ENCODE assay signal across 18 cellular contexts in genomic region chr1:182569939-182570610, GRCh38. TPM values are rescaled to one million over a fixed set of nuclear protein-coding genes. Genes with fewer than 3 reads are reported as not detected.
A peak's percentile ranks its signal among the peaks of the same experiment; 100 is the strongest.
DNase-seq lines count a peak whose midpoint lies in the region; ATAC-seq and TF ChIP-seq lines count a peak whose summit lies in the region.
"Had no signal": no experiment of that assay in that cellular context is flagged by ENCODE, and none has a peak within 500 bp of the region (broad histone marks: within the 10 kb centered on the region; RNA-seq: fewer than 3 reads in every experiment).

No MANE protein-coding gene starts in this region.

- H3K4me1 ChIP-seq in OCI-LY7 (ENCODE audit: insufficient read depth, low read length, poor library complexity, severe bottlenecking) (peaks cover 41% of the 10 kb centered on the region), hepatocyte (ENCODE audit: insufficient read depth) (peaks cover 2% of the 10 kb centered on the region)

- H3K4me3 ChIP-seq in OCI-LY7 (ENCODE audit: low read depth, low read length, poor library complexity, severe bottlenecking) (no peak overlapping the region), hepatocyte (no peak overlapping the region)
- H3K4me3 ChIP-seq: SK-N-MC had no signal

- ATAC-seq in stimulated activated naive B cell treated with anti-CD40 and anti-IgM and Interleukin-4, amounts not matched to agents 10 μg/mL and 1 μg/mL and 100 μg/mL, for 72 hours (replicated peaks), result peak; percentile 43 to 55
- ATAC-seq in GM19328 (IDR thresholded peaks at IDR 0.05; ENCODE audit: unreplicated experiment) (no peak), GM19463 (IDR thresholded peaks at IDR 0.05; ENCODE audit: unreplicated experiment) (no peak)

- BruUV-seq in OCI-LY7 (replicated peaks; lab: Mats Ljungman, UMichigan), result no TSS peak

- H3K9me3 Mint-ChIP-seq in stimulated activated naive B cell treated with anti-CD40 and anti-IgM and Interleukin-4, amounts not matched to agents 10 μg/mL and 1 μg/mL and 100 μg/mL, for 72 hours, result no peaks in the 10 kb centered on the region

- intact Hi-C loops in OCI-LY7 (cut with micrococcal nuclease; ENCODE audit: unreplicated experiment), result loop anchor here (10.0 kb wide), 1 partner anchor 125 kb away; no protein-coding TSS in a partner anchor

- POLR2A ChIA-PET in OCI-LY7 (lab: Charles Lee), result interaction anchor here (0.7 to 2.5 kb wide), 6 partner anchors 18 to 540 kb away, joined by 3 to 11 read pairs (median 4); no protein-coding TSS in a partner anchor

- peak overlapping the region; percentile 56 for H3K4me2 ChIP-seq in OCI-LY7 (ENCODE audit: low read length)
- no peak overlapping the region for H3K4me2 ChIP-seq in hepatocyte

- DNase-seq in NCI-H2227 treated with DMSO at 0.1 percent for 48 hours (lab: John Stamatoyannopoulos, UW) (peak; percentile 6), NCI-H2227 (lab: John Stamatoyannopoulos, UW; ENCODE audit: unreplicated experiment) (no peak), OCI-LY7 (ENCODE audit: low spot score) (peak; percentile 6), hepatocyte (ENCODE audit: low spot score) (no peak), HuH-7 (ENCODE audit: low spot score) (no peak)
- no peak for DNase-seq in stimulated activated naive B cell treated with anti-CD40 and anti-IgM and Interleukin-4, amounts not matched to agents 10 μg/mL and 1 μg/mL and 100 μg/mL, for 72 hours
- DNase-seq: 8988T, DMS79 treated with DMSO at 0.1 percent for 48 hours, H7, NCI-H187, NCI-H774, Right ventricle myocardium superior, T-helper 1 cell had no signal

- H3K27ac Mint-ChIP-seq in stimulated activated naive B cell treated with anti-CD40 and anti-IgM and Interleukin-4, amounts not matched to agents 10 μg/mL and 1 μg/mL and 100 μg/mL, for 72 hours, result no peak overlapping the region
- H3K27ac Mint-ChIP-seq: IgD-negative memory B cell had no signal

- peaks cover 13% of the 10 kb centered on the region; the same call in 1 of the 2 replicates for H3K9me3 ChIP-seq in OCI-LY7 (ENCODE audit: low read length)
- H3K9me3 ChIP-seq in hepatocyte (ENCODE audit: low read depth), result no peaks in the 10 kb centered on the region

- H3K79me2 ChIP-seq in OCI-LY7 (ENCODE audit: insufficient read depth, low read depth, low read length), result no peaks in the 10 kb centered on the region
- H3K79me2 ChIP-seq in hepatocyte, result no peaks in the 10 kb centered on the region

- H3K27me3 ChIP-seq in hepatocyte, result no peaks in the 10 kb centered on the region

- H3K27ac ChIP-seq in OCI-LY7 (ENCODE audit: low read depth, low read length, poor library complexity, severe bottlenecking) (peak overlapping the region; percentile 66), hepatocyte (peak overlapping the region; percentile 25)
- H3K27ac ChIP-seq: SK-N-MC had no signal

- H3K36me3 Mint-ChIP-seq in stimulated activated naive B cell treated with anti-CD40 and anti-IgM and Interleukin-4, amounts not matched to agents 10 μg/mL and 1 μg/mL and 100 μg/mL, for 72 hours, result peaks cover 5 to 12% of the 10 kb centered on the region in 2 donors

- TF ChIP-seq CTCF in OCI-LY7 (conservative IDR thresholded peaks at IDR 0.05; ENCODE audit: low read length) (no peak), hepatocyte (IDR thresholded peaks at IDR 0.05; ENCODE audit: poor library complexity) (no peak)

- H3K4me1 Mint-ChIP-seq in stimulated activated naive B cell treated with anti-CD40 and anti-IgM and Interleukin-4, amounts not matched to agents 10 μg/mL and 1 μg/mL and 100 μg/mL, for 72 hours, result peaks cover 0 to 3% of the 10 kb centered on the region in 2 donors

- 91% methylated on average over 6 of the region's 6 CpGs for WGBS in hepatocyte (ENCODE audit: low lambda C conversion rate, missing lambda C conversion rate)

- H3K4me3 Mint-ChIP-seq in stimulated activated naive B cell treated with anti-CD40 and anti-IgM and Interleukin-4, amounts not matched to agents 10 μg/mL and 1 μg/mL and 100 μg/mL, for 72 hours, result no peak overlapping the region
- H3K4me3 Mint-ChIP-seq: IgD-negative memory B cell had no signal

- CTCF ChIA-PET in OCI-LY7 (lab: Charles Lee; ENCODE audit: unreplicated experiment), result interaction anchor here (0.8 kb wide), 1 partner anchor 85 kb away, joined by 3 read pairs; no protein-coding TSS in a partner anchor

- H3K27me3 Mint-ChIP-seq in stimulated activated naive B cell treated with anti-CD40 and anti-IgM and Interleukin-4, amounts not matched to agents 10 μg/mL and 1 μg/mL and 100 μg/mL, for 72 hours, result no peaks in the 10 kb centered on the region
- H3K27me3 Mint-ChIP-seq: IgD-negative memory B cell had no signal

- H3K9me2 ChIP-seq in OCI-LY7 (ENCODE audit: insufficient read depth, low read length) (no peaks in the 10 kb centered on the region), hepatocyte (replicated peaks; ENCODE audit: insufficient read depth) (no peaks in the 10 kb centered on the region)

- H2AFZ ChIP-seq in OCI-LY7 (ENCODE audit: low read length) (peak overlapping the region; percentile 81), hepatocyte (no peak overlapping the region)

- no peaks in the 10 kb centered on the region for H4K20me1 ChIP-seq in OCI-LY7 (ENCODE audit: insufficient read depth, low read length)
- no peaks in the 10 kb centered on the region for H4K20me1 ChIP-seq in hepatocyte (ENCODE audit: insufficient read depth, poor library complexity, severe bottlenecking)

- H3K36me3 ChIP-seq in OCI-LY7 (ENCODE audit: insufficient read depth, low read length) (no peaks in the 10 kb centered on the region; the same call in 1 of the 2 replicates), hepatocyte (replicated peaks; ENCODE audit: insufficient read depth, low read depth) (no peaks in the 10 kb centered on the region)

RNA-seq across cellular contexts. Expression of gene RNASEL, which starts 19.0 kb away (rescaled TPM):
- total RNA-seq in OCI-LY7 (2014; rRNA removed; shearing (Covaris generic)), result 1.3 and 2.2 TPM in 2 replicates
- total RNA-seq in OCI-LY7 (2022) (3.0 and 4.0 TPM in 2 replicates), hepatocyte (6.8 and 7.5 TPM in 2 replicates)
- 4.0 and 5.3 TPM in 2 replicates for polyA plus RNA-seq in hepatocyte

RNA-seq across cellular contexts. Expression of gene RGS16, which starts 34.1 kb away (rescaled TPM):
- 17.9 and 20.1 TPM in 2 replicates for total RNA-seq in OCI-LY7 (2014; rRNA removed; shearing (Covaris generic))
- total RNA-seq in OCI-LY7 (2022) (22.5 and 29.5 TPM in 2 replicates), hepatocyte (6.3 and 7.3 TPM in 2 replicates)
- polyA plus RNA-seq in hepatocyte, result 7.6 and 18.1 TPM in 2 replicates
- total RNA-seq: HT1080 had no signal

Comparison
In these comparisons a context has a peak if more than half of its experiments do, and no peak if none do; other contexts are left out.
1. DNase-seq: peak in NCI-H2227 treated with DMSO at 0.1 percent for 48 hours (single experiment) and OCI-LY7 (single experiment); none in NCI-H2227 (single experiment), hepatocyte (single experiment), stimulated activated naive B cell treated with anti-CD40 and anti-IgM and Interleukin-4, amounts not matched to agents 10 μg/mL and 1 μg/mL and 100 μg/mL, for 72 hours (single experiment) and HuH-7 (single experiment).
2. ATAC-seq: peak in stimulated activated naive B cell treated with anti-CD40 and anti-IgM and Interleukin-4, amounts not matched to agents 10 μg/mL and 1 μg/mL and 100 μg/mL, for 72 hours (2 of 2); none in GM19328 (single experiment) and GM19463 (single experiment).